Comparison of ENCODE assay signal across 9 cellular contexts in the genomic region with DNA sequence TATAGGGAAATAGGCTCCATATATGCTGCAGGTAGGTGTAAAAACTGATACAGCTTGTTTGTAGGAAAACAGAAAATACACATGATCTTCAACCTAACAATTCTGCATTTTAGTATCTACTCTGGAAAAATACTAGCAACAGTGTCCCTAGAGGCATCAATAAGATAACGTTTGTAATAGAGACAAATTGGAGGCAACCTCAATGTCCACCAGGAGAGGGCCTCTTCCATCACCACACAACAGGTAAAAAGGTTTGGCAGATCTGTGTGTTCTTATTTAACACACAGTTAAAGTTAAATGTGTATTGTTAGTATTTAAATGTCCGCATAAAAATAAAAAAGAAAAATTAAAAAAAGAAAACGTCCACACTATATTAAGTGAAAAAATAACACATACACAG. TPM values are rescaled to one million over a fixed set of nuclear protein-coding genes. Genes with fewer than 3 reads are reported as not detected.
A peak's percentile ranks its signal among the peaks of the same experiment; 100 is the strongest.
DNase-seq lines count a peak whose midpoint lies in the region; ATAC-seq and TF ChIP-seq lines count a peak whose summit lies in the region.
"Had no signal": no experiment of that assay in that cellular context is flagged by ENCODE, and none has a peak within 500 bp of the region (broad histone marks: within the 10 kb centered on the region; RNA-seq: fewer than 3 reads in every experiment).

No MANE protein-coding gene starts in this region.

- CTCF ChIA-PET in RWPE1 (lab: Yijun Ruan, JAX), result interaction anchor here (0.6 to 1.1 kb wide), 11 partner anchors 10 to 403 kb away, joined by 3 to 7 read pairs (median 3); no protein-coding TSS in a partner anchor

- no peaks in the 10 kb centered on the region for H4K20me1 ChIP-seq in H9 (ENCODE audit: control insufficient read depth, insufficient read depth, insufficient read length)

- no peaks in the 10 kb centered on the region for H3K9me3 Mint-ChIP-seq in H9

- no peak overlapping the region for H3K56ac ChIP-seq in H9 (ENCODE audit: insufficient read length, low read depth, low read length)

- H2BK15ac ChIP-seq in H9 (ENCODE audit: low read depth, low read length), result no peak overlapping the region

- no peak overlapping the region for H3T11ph ChIP-seq in H9 (ENCODE audit: low read length)

- no peak overlapping the region for H3K4me3 Mint-ChIP-seq in H9

- no peak overlapping the region for H2AK5ac ChIP-seq in H9 (ENCODE audit: insufficient read length, low read length)

- DNase-seq in COR-L47 (lab: John Stamatoyannopoulos, UW) (peak; percentile 38), H9 (no peak), RWPE1 (ENCODE audit: low spot score) (peak; percentile 79), foreskin fibroblast (peak in 1 of 2 donors; percentile 53), coronary artery (ENCODE audit: low spot score) (no peak)
- no peak for DNase-seq in NK-92 treated with Interleukin-12 subunit alpha and Interleukin-12 subunit beta, amount 100 ng/mL, for 24 hours (lab: John Stamatoyannopoulos, UW)
- no peak for DNase-seq in activated CD4-positive, alpha-beta T cell treated with anti-CD3 and anti-CD28 coated beads for 1 hour

- no peak overlapping the region for H3K4me2 ChIP-seq in H9 (ENCODE audit: insufficient read depth, insufficient read length, low read length)

- POLR2A ChIA-PET in RWPE1 (lab: Yijun Ruan, JAX; ENCODE audit: low non-redundant PET), result interaction anchor here (0.7 kb wide), 1 partner anchor 184 kb away, joined by 5 read pairs; no protein-coding TSS in a partner anchor

- H3K4me3 ChIP-seq in foreskin fibroblast (ENCODE audit: low read depth in 1 of 2, low read length in 2 of 2) (no peak overlapping the region), coronary artery (no peak overlapping the region)
- H3K4me3 ChIP-seq: SJSA1 had no signal

- H4K91ac ChIP-seq in H9 (ENCODE audit: insufficient read length, low read depth, low read length), result no peak overlapping the region

- H3K79me2 ChIP-seq in H9 (ENCODE audit: insufficient read depth, low read length), result no peaks in the 10 kb centered on the region

- no peak overlapping the region for H2BK20ac ChIP-seq in H9 (ENCODE audit: low read depth, low read length, poor library complexity, severe bottlenecking)

- no peaks in the 10 kb centered on the region for H3K4me1 ChIP-seq in H9 (ENCODE audit: insufficient read depth, low read length)

- no peak overlapping the region for H3K4ac ChIP-seq in H9 (ENCODE audit: low read depth, low read length)

- ATAC-seq in HG02973 (IDR thresholded peaks at IDR 0.05; ENCODE audit: unreplicated experiment), result no peak

- peak; percentile 73 for TF ChIP-seq CTCF in H9 (conservative IDR thresholded peaks at IDR 0.05)
- peak; percentile 70 for TF ChIP-seq CTCF in RWPE1 (conservative IDR thresholded peaks at IDR 0.05; ENCODE audit: low read depth)
- TF ChIP-seq CTCF in foreskin fibroblast (IDR thresholded peaks at IDR 0.05; ENCODE audit: low read depth, low read length), result peak; percentile 73
- no peak for TF ChIP-seq CTCF in coronary artery (IDR thresholded peaks at IDR 0.05)

- H2BK12ac ChIP-seq in H9 (ENCODE audit: insufficient read length, low read depth, low read length), result no peak overlapping the region

- H2BK120ac ChIP-seq in H9 (ENCODE audit: low read depth, low read length, poor library complexity, severe bottlenecking), result no peak overlapping the region

- no peak overlapping the region for H4K5ac ChIP-seq in H9 (ENCODE audit: insufficient read length, low read depth, low read length)

- peaks cover 0 to 44% (median 34%) of the 10 kb centered on the region in 3 experiments for H3K36me3 Mint-ChIP-seq in H9 (ENCODE audit: insufficient read depth in 1 of 3, low read depth in 3 of 3)

- H3K27me3 Mint-ChIP-seq in H9 (ENCODE audit: low read depth), result no peaks in the 10 kb centered on the region

- H2BK5ac ChIP-seq in H9 (ENCODE audit: insufficient read length, low read length), result no peak overlapping the region

- no peak overlapping the region for H3K14ac ChIP-seq in H9 (ENCODE audit: insufficient read depth, low read length)

- H3K27ac ChIP-seq in H9 (ENCODE audit: insufficient read length, low read depth, low read length) (no peak overlapping the region), RWPE1 (no peak overlapping the region), coronary artery (no peak overlapping the region)
- H3K27ac ChIP-seq: SJSA1 had no signal

- no peak overlapping the region for H3K18ac ChIP-seq in H9 (ENCODE audit: insufficient read length, low read depth, low read length)

- H2AFZ ChIP-seq in H9 (ENCODE audit: low read length), result no peak overlapping the region

- peaks cover 3% of the 10 kb centered on the region for H3K23me2 ChIP-seq in H9 (ENCODE audit: insufficient read length, low read depth, low read length, poor library complexity, severe bottlenecking)

- no peak overlapping the region for H3K23ac ChIP-seq in H9 (ENCODE audit: insufficient read length, low read depth, low read length)

- no CpG with 5 or more reads among the region's 3 CpGs for WGBS in H9 (ENCODE audit: extremely low coverage, insufficient read length, low lambda C conversion rate)

- H3K27ac Mint-ChIP-seq in H9, result no peak overlapping the region

- peaks cover 8 to 10% of the 10 kb centered on the region in 2 experiments for H3K4me1 Mint-ChIP-seq in H9

- H4K8ac ChIP-seq in H9 (replicated peaks; ENCODE audit: insufficient read length, low read depth, low read length), result no peak overlapping the region

- no peak overlapping the region for H3K9ac ChIP-seq in H9 (ENCODE audit: extremely low read depth, insufficient read length, low read length)

- H3K79me1 ChIP-seq in H9 (ENCODE audit: insufficient read depth, low read depth, low read length, poor library complexity, severe bottlenecking), result no peaks in the 10 kb centered on the region

- H3K27me3 ChIP-seq in H9 (ENCODE audit: insufficient read depth, low read length), result no peaks in the 10 kb centered on the region
- H3K27me3 ChIP-seq: SJSA1 had no signal

- H3K9me3 ChIP-seq in H9 (ENCODE audit: control insufficient read depth, low read depth, low read length), result no peaks in the 10 kb centered on the region
- H3K9me3 ChIP-seq: SJSA1 had no signal

RNA-seq across cellular contexts. Expression of a gene that starts 5.4 kb away (rescaled TPM):
- 32.7 and 35.8 TPM in 2 replicates for total RNA-seq in H9 (2021)

RNA-seq across cellular contexts. Expression of a gene that starts 28.5 kb away (rescaled TPM):
- total RNA-seq in H9 (2021), result 4.0 and 4.7 TPM in 2 replicates

Comparison
In these comparisons a context has a peak if more than half of its experiments do, and no peak if none do; other contexts are left out.
1. DNase-seq: peak in COR-L47 (single experiment) and RWPE1 (single experiment); none in H9 (single experiment), NK-92 treated with Interleukin-12 subunit alpha and Interleukin-12 subunit beta, amount 100 ng/mL, for 24 hours (single experiment), activated CD4-positive, alpha-beta T cell treated with anti-CD3 and anti-CD28 coated beads for 1 hour (single experiment) and coronary artery (single experiment).